In the genomic region with DNA sequence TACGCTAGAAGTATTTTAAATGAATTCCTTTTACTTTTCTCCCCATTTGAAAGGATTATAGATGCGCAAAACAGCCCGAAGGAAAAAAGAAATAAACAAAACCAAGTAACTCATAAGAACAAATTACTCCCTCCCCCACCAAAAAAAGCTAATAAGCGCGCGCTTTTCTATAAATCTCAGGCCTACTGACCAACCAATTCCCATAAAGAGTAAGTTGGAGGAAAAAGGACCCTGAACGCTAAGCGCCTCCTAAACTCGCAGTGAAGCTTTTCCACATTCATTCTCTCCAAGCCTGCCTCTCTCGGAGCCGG, we compare ENCODE assay signal across 8 cellular contexts. TPM values are rescaled to one million over a fixed set of nuclear protein-coding genes. Genes with fewer than 3 reads are reported as not detected.
DNase-seq lines count a peak whose midpoint lies in the region; ATAC-seq, FAIRE-seq and TF ChIP-seq lines count a peak whose summit lies in the region.

No MANE protein-coding gene starts in this region.

- peak overlapping the region; percentile 85 for H3K4me3 Mint-ChIP-seq in activated CD4-positive, alpha-beta T cell treated with anti-CD3 and anti-CD28 coated beads, Interleukin-2, amount 10 ng/mL, durations not matched to agents 7 days and 5 days

- peaks cover 3% of the 10 kb centered on the region for H3K36me3 Mint-ChIP-seq in activated CD4-positive, alpha-beta T cell treated with anti-CD3 and anti-CD28 coated beads, Interleukin-2, amount 10 ng/mL, durations not matched to agents 7 days and 5 days (ENCODE audit: low read depth)
- H3K36me3 Mint-ChIP-seq in activated naive CD4-positive, alpha-beta T cell treated with anti-CD3 and anti-CD28 coated beads, Interleukin-2, amount 50 U/mL, for 72 hours: peaks cover 13 to 15% of the 10 kb centered on the region in 2 donors

- H3K27me3 ChIP-seq in keratinocyte (ENCODE audit: control insufficient read depth, extremely low read depth, insufficient read depth, low read length) (no peaks in the 10 kb centered on the region), testis (no peaks in the 10 kb centered on the region)

- ATAC-seq in activated naive CD4-positive, alpha-beta T cell treated with anti-CD3 and anti-CD28 coated beads, Interleukin-2, amount 50 U/mL, for 72 hours: no peak

- intact Hi-C loops in testis (cut with DNase I; ENCODE audit: low total_unique reads): no loop called here

- CTCF ChIA-PET in activated CD4-positive, alpha-beta T cell treated with anti-CD3 and anti-CD28 coated beads, Interleukin-2, amount 10 ng/mL, durations not matched to agents 7 days and 5 days (lab: Charles Lee): no interaction called here

- no peaks in the 10 kb centered on the region for H3K9me3 ChIP-seq in keratinocyte (ENCODE audit: control insufficient read depth, low read depth, low read length)
- no peaks in the 10 kb centered on the region for H3K9me3 ChIP-seq in testis

- H3K4me2 ChIP-seq in keratinocyte (ENCODE audit: control insufficient read depth, extremely low read depth, insufficient read depth, low read depth, low read length): peak overlapping the region; percentile 85

- FAIRE-seq in keratinocyte (lab: Jason Lieb, UNC): no peak

- H3K27ac ChIP-seq in keratinocyte (ENCODE audit: control insufficient read depth, insufficient read depth, low read length): peak overlapping the region; percentile 93
- H3K27ac ChIP-seq in testis: peak overlapping the region; percentile 68 to 84

- dilution Hi-C loops in keratinocyte (cut with MboI; ENCODE audit: extremely low pct_ligation_motif_present, low sequenced_read_pairs): no loop called here

- H3K4me3 ChIP-seq in keratinocyte (ENCODE audit: control insufficient read depth in 2 of 3, extremely low read depth in 1 of 3, insufficient read depth in 2 of 3, low read depth in 1 of 3, low read length in 3 of 3) (peak overlapping the region; percentile 71 to 87 (median 85)), testis (peak overlapping the region; percentile 81 to 83)

- H3K9me3 Mint-ChIP-seq in activated CD4-positive, alpha-beta T cell treated with anti-CD3 and anti-CD28 coated beads, Interleukin-2, amount 10 ng/mL, durations not matched to agents 7 days and 5 days: peaks cover 4% of the 10 kb centered on the region
- peaks cover 3% of the 10 kb centered on the region in 2 donors for H3K9me3 Mint-ChIP-seq in activated naive CD4-positive, alpha-beta T cell treated with anti-CD3 and anti-CD28 coated beads, Interleukin-2, amount 50 U/mL, for 72 hours

- WGBS in testis, 2 donors: 0 to 2% methylated on average over 11 of the region's 11 CpGs

- H3K36me3 ChIP-seq in keratinocyte (ENCODE audit: control insufficient read depth in 2 of 2, extremely low read depth in 1 of 2, insufficient read depth in 2 of 2, low read length in 2 of 2) (no peaks in the 10 kb centered on the region), testis (ENCODE audit: low read depth, missing control alignments) (no peaks in the 10 kb centered on the region)

- peak overlapping the region; percentile 97 for H3K27ac Mint-ChIP-seq in activated CD4-positive, alpha-beta T cell treated with anti-CD3 and anti-CD28 coated beads, Interleukin-2, amount 10 ng/mL, durations not matched to agents 7 days and 5 days
- peak overlapping the region; percentile 86 to 95 for H3K27ac Mint-ChIP-seq in activated naive CD4-positive, alpha-beta T cell treated with anti-CD3 and anti-CD28 coated beads, Interleukin-2, amount 50 U/mL, for 72 hours

- POLR2A ChIA-PET in activated CD4-positive, alpha-beta T cell treated with anti-CD3 and anti-CD28 coated beads, Interleukin-2, amount 10 ng/mL, durations not matched to agents 7 days and 5 days (lab: Charles Lee): interaction anchor here (0.7 kb wide), 2 partner anchors 22 to 40 kb away, joined by 3 read pairs; no protein-coding TSS in a partner anchor

- peaks cover 6% of the 10 kb centered on the region for H4K20me1 ChIP-seq in keratinocyte (ENCODE audit: control insufficient read depth, extremely low read depth, insufficient read depth, low read length)

- no peak for DNase-seq in activated CD4-positive, alpha-beta T cell treated with anti-CD3 and anti-CD28 coated beads, Interleukin-2, amount 10 ng/mL, durations not matched to agents 7 days and 5 days
- no peak for DNase-seq in activated CD4-positive, alpha-beta T cell treated with anti-CD3 and anti-CD28 coated beads, Interleukin-2, amount 50 U/mL, for 1 hour
- DNase-seq in activated naive CD4-positive, alpha-beta T cell treated with anti-CD3 and anti-CD28 coated beads, Interleukin-2, amount 50 U/mL, for 72 hours (ENCODE audit: low spot score in 2 of 2): no peak
- DNase-seq in keratinocyte (ENCODE audit: low read depth, low spot score) (no peak), testis (no peak), NCI-H2196 (lab: John Stamatoyannopoulos, UW; ENCODE audit: unreplicated experiment) (no peak), NCI-H82 (lab: John Stamatoyannopoulos, UW) (no peak)
- DNase-seq in stimulated activated CD4-positive, alpha-beta T cell treated with anti-CD3 and anti-CD28 coated beads, Interleukin-1b, Interleukin-23, amount 100 ng/mL, for 48 hours: no peak

- H3K27me3 Mint-ChIP-seq in activated CD4-positive, alpha-beta T cell treated with anti-CD3 and anti-CD28 coated beads, Interleukin-2, amount 10 ng/mL, durations not matched to agents 7 days and 5 days: peaks cover 17% of the 10 kb centered on the region

- peak overlapping the region; percentile 94 for H3K9ac ChIP-seq in keratinocyte (ENCODE audit: control insufficient read depth, extremely low read depth, insufficient read depth, low read length)

- peaks cover 47% of the 10 kb centered on the region for H3K79me2 ChIP-seq in keratinocyte (ENCODE audit: control insufficient read depth, insufficient read depth, low read length)

- TF ChIP-seq POLR2A in testis (IDR thresholded peaks at IDR 0.05): no peak

- peaks cover 5% of the 10 kb centered on the region for H3K9me1 ChIP-seq in keratinocyte (ENCODE audit: control insufficient read depth, extremely low read depth, insufficient read depth, low read length)

- H3K4me1 ChIP-seq in keratinocyte (ENCODE audit: control insufficient read depth, extremely low read depth, insufficient read depth, low read length): peaks cover 39% of the 10 kb centered on the region
- H3K4me1 ChIP-seq in testis: peaks cover 6% of the 10 kb centered on the region

- peaks cover 32% of the 10 kb centered on the region for H3K4me1 Mint-ChIP-seq in activated CD4-positive, alpha-beta T cell treated with anti-CD3 and anti-CD28 coated beads, Interleukin-2, amount 10 ng/mL, durations not matched to agents 7 days and 5 days

- H2AFZ ChIP-seq in keratinocyte (ENCODE audit: control insufficient read depth, low read length): peak overlapping the region; percentile 100

- TF ChIP-seq CTCF in keratinocyte (optimal IDR thresholded peaks at IDR 0.05 in 1 of 3, IDR thresholded peaks at IDR 0.05 in 1 of 3, conservative IDR thresholded peaks at IDR 0.05 in 1 of 3; ENCODE audit: extremely low read depth in 1 of 3, insufficient read depth in 2 of 3, low read length in 3 of 3): no peak
- TF ChIP-seq CTCF in testis (IDR thresholded peaks at IDR 0.05): no peak

RNA-seq across cellular contexts. Expression of gene MBIP, which starts 0.6 kb away (rescaled TPM):
- total RNA-seq in activated CD4-positive, alpha-beta T cell treated with anti-CD3 and anti-CD28 coated beads, Interleukin-2, amount 10 ng/mL, durations not matched to agents 7 days and 5 days: 10 to 100 TPM; 23.1 to 27.7 TPM
- 10 to 100 TPM; 26.8 to 42.8 TPM for total RNA-seq in activated naive CD4-positive, alpha-beta T cell treated with anti-CD3 and anti-CD28 coated beads, Interleukin-2, amount 50 U/mL, for 72 hours
- polyA plus RNA-seq in keratinocyte (16.0 to 28.3 TPM (median 17.2 TPM) in 3 replicates), testis (ENCODE audit: insufficient read depth, low read depth, low replicate concordance) (27.5 TPM)
- polyA plus RNA-seq in keratinocyte (2011; ENCODE audit: low read depth): 63.5 TPM
- 11.0 and 20.7 TPM in 2 replicates for polyA plus RNA-seq in keratinocyte (2011; cell fraction: cytosol; rRNA removed)
- polyA plus RNA-seq in keratinocyte (2011; cell fraction: nucleus; rRNA removed): 17.1 and 24.7 TPM in 2 replicates
- 11.7 and 26.1 TPM in 2 replicates for polyA plus RNA-seq in keratinocyte (2012; ENCODE audit: low replicate concordance)
- 5.1 to 14.5 TPM (median 9.5 TPM) in 3 replicates for polyA minus RNA-seq in keratinocyte
- 7.1 TPM for polyA minus RNA-seq in keratinocyte (2011; cell fraction: cytosol; rRNA and poly(A)+ RNA removed)
- polyA minus RNA-seq in keratinocyte (2011; cell fraction: nucleus; rRNA and poly(A)+ RNA removed): 5.4 and 8.8 TPM in 2 replicates
- 10 to 100 TPM; 21.0 to 22.1 TPM for total RNA-seq in testis
